1 cellular context compared by ENCODE assay signal in genomic region chr20:62940875-62941274, GRCh38.
TF ChIP-seq lines count a peak whose summit lies in the region.

No MANE protein-coding gene starts in this region.

TF ChIP-seq in GM12878, 131 proteins besides CTCF, POLR2A, EP300 and RAD21:
- TF ChIP-seq NKRF (conservative IDR thresholded peaks at IDR 0.05) (no peak), SPI1 (IDR thresholded peaks at IDR 0.05; ENCODE audit: borderline replicate concordance, insufficient read depth, low read depth, low read length) (no peak), IRF3 (IDR thresholded peaks at IDR 0.05) (no peak), PRDM15 (CRISPR knock-in tag; IDR thresholded peaks at IDR 0.05) (no peak), NR2C2 (IDR thresholded peaks at IDR 0.05; ENCODE audit: borderline replicate concordance, control insufficient read depth, insufficient read length, low read depth) (no peak)
